In genomic region chr17:10197721-10198508, GRCh38 we compare ENCODE assay signal across 8 cellular contexts. TPM values are rescaled to one million over a fixed set of nuclear protein-coding genes. Genes with fewer than 3 reads are reported as not detected.
DNase-seq lines count a peak whose midpoint lies in the region; ATAC-seq and TF ChIP-seq lines count a peak whose summit lies in the region.

No MANE protein-coding gene starts in this region.

- peaks cover 40% of the 10 kb centered on the region for H3K4me1 Mint-ChIP-seq in CD14-positive monocyte
- peaks cover 11 to 16% of the 10 kb centered on the region in 2 donors for H3K4me1 Mint-ChIP-seq in natural killer cell treated with Interleukin-12 subunit alpha and Interleukin-12 subunit beta and Interleukin-15 and Interleukin-18, amount 100 ng/mL, for 72 hours (ENCODE audit: low read depth in 2 of 2)

- DNase-seq in CD14-positive monocyte (ENCODE audit: low spot score) (peak; percentile 54), ecto neural progenitor cell (ENCODE audit: low spot score) (peak; percentile 78), OCI-M1 (lab: John Stamatoyannopoulos, UW) (no peak)
- DNase-seq in natural killer cell treated with Interleukin-12 subunit alpha and Interleukin-12 subunit beta and Interleukin-15 and Interleukin-18, amount 100 ng/mL, for 72 hours (ENCODE audit: low spot score): no peak
- no peak for DNase-seq in activated CD4-positive, alpha-beta T cell treated with anti-CD3 and anti-CD28 coated beads, Interleukin-2, amount 50 U/mL, for 4 hours

- ATAC-seq in HG02759 (IDR thresholded peaks at IDR 0.05; ENCODE audit: unreplicated experiment): peak; percentile 32
- ATAC-seq in natural killer cell treated with Interleukin-12 subunit alpha and Interleukin-12 subunit beta and Interleukin-15 and Interleukin-18, amount 100 ng/mL, for 72 hours: peak; percentile 1 to 2
- no peak for ATAC-seq in GM18861 (IDR thresholded peaks at IDR 0.05; ENCODE audit: unreplicated experiment)
- no peak for ATAC-seq in GM21529 (IDR thresholded peaks at IDR 0.05; ENCODE audit: unreplicated experiment)

- peaks cover 30 to 34% of the 10 kb centered on the region in 2 donors for H3K36me3 Mint-ChIP-seq in CD14-positive monocyte
- peaks cover 15% of the 10 kb centered on the region for H3K36me3 Mint-ChIP-seq in natural killer cell treated with Interleukin-12 subunit alpha and Interleukin-12 subunit beta and Interleukin-15 and Interleukin-18, amount 100 ng/mL, for 72 hours

- intact Hi-C loops in CD14-positive monocyte (cut with micrococcal nuclease): no loop called here

- H3K9me3 Mint-ChIP-seq in CD14-positive monocyte: peaks cover 15 to 25% (median 20%) of the 10 kb centered on the region in 7 donors
- H3K9me3 Mint-ChIP-seq in natural killer cell treated with Interleukin-12 subunit alpha and Interleukin-12 subunit beta and Interleukin-15 and Interleukin-18, amount 100 ng/mL, for 72 hours: peaks cover 13% of the 10 kb centered on the region

- TF ChIP-seq CTCF in CD14-positive monocyte (IDR thresholded peaks at IDR 0.05): no peak

- H3K4me3 Mint-ChIP-seq in CD14-positive monocyte: peak overlapping the region; percentile 88 to 90
- H3K4me3 Mint-ChIP-seq in natural killer cell treated with Interleukin-12 subunit alpha and Interleukin-12 subunit beta and Interleukin-15 and Interleukin-18, amount 100 ng/mL, for 72 hours: peak overlapping the region; percentile 70

- peaks cover 7 to 10% (median 9%) of the 10 kb centered on the region in 3 donors for H3K27me3 Mint-ChIP-seq in CD14-positive monocyte (ENCODE audit: low read depth in 3 of 3)
- H3K27me3 Mint-ChIP-seq in natural killer cell treated with Interleukin-12 subunit alpha and Interleukin-12 subunit beta and Interleukin-15 and Interleukin-18, amount 100 ng/mL, for 72 hours: peaks cover 16 to 24% of the 10 kb centered on the region in 2 donors

- H3K27ac Mint-ChIP-seq in CD14-positive monocyte: peak overlapping the region in 4 of 7 donors; percentile 25 to 87 (median 76)
- H3K27ac Mint-ChIP-seq in natural killer cell treated with Interleukin-12 subunit alpha and Interleukin-12 subunit beta and Interleukin-15 and Interleukin-18, amount 100 ng/mL, for 72 hours: no peak overlapping the region

RNA-seq across cellular contexts. Expression of gene GAS7, which starts 0.5 kb away (rescaled TPM):
- polyA plus RNA-seq in CD14-positive monocyte: 10 to 100 TPM; 53.1 to 66.6 TPM
- 1 to 10 TPM; 4.9 to 5.5 TPM for total RNA-seq in natural killer cell treated with Interleukin-12 subunit alpha and Interleukin-12 subunit beta and Interleukin-15 and Interleukin-18, amount 100 ng/mL, for 72 hours

Comparison
In these comparisons a context has a peak if more than half of its experiments do, and no peak if none do; other contexts are left out.
1. DNase-seq: peak in CD14-positive monocyte (single experiment) and ecto neural progenitor cell (single experiment); none in natural killer cell treated with Interleukin-12 subunit alpha and Interleukin-12 subunit beta and Interleukin-15 and Interleukin-18, amount 100 ng/mL, for 72 hours (single experiment), OCI-M1 (single experiment) and activated CD4-positive, alpha-beta T cell treated with anti-CD3 and anti-CD28 coated beads, Interleukin-2, amount 50 U/mL, for 4 hours (0 of 2).
2. H3K27ac Mint-ChIP-seq: peak in CD14-positive monocyte (4 of 7); none in natural killer cell treated with Interleukin-12 subunit alpha and Interleukin-12 subunit beta and Interleukin-15 and Interleukin-18, amount 100 ng/mL, for 72 hours (0 of 2).
3. ATAC-seq: peak in HG02759 (single experiment) and natural killer cell treated with Interleukin-12 subunit alpha and Interleukin-12 subunit beta and Interleukin-15 and Interleukin-18, amount 100 ng/mL, for 72 hours (2 of 2); none in GM18861 (single experiment) and GM21529 (single experiment).